ENCODE assay signal across 8 cellular contexts in genomic region chr2:20962939-20963543, GRCh38.
DNase-seq lines count a peak whose midpoint lies in the region; ATAC-seq and TF ChIP-seq lines count a peak whose summit lies in the region.

No MANE protein-coding gene starts in this region.

- H3K9ac ChIP-seq in smooth muscle cell (ENCODE audit: low read depth), result no peak overlapping the region

- in situ Hi-C loops in astrocyte of the spinal cord (cut with HindIII; ENCODE audit: low sequenced_read_pairs), result no loop called here

- peaks cover 38% of the 10 kb centered on the region for H3K27me3 ChIP-seq in smooth muscle cell (ENCODE audit: low read depth)

- WGBS in smooth muscle cell (ENCODE audit: low lambda C conversion rate), result 42% methylated on average over 5 of the region's 5 CpGs

- H3K4me2 ChIP-seq in smooth muscle cell, result no peak overlapping the region

- H3K4me1 ChIP-seq in smooth muscle cell (ENCODE audit: low read depth), result no peaks in the 10 kb centered on the region

- TF ChIP-seq CTCF in HFF-Myc (IDR thresholded peaks at IDR 0.05; ENCODE audit: low read depth, low read length, missing control alignments) (peak; percentile 88), astrocyte of the spinal cord (IDR thresholded peaks at IDR 0.05; ENCODE audit: low read depth, low read length) (peak; percentile 90), smooth muscle cell (IDR thresholded peaks at IDR 0.05; ENCODE audit: borderline replicate concordance, insufficient read depth, poor library complexity, severe bottlenecking) (peak; percentile 93)

- H3K36me3 ChIP-seq in smooth muscle cell (ENCODE audit: low read depth), result no peaks in the 10 kb centered on the region

- no peak for ATAC-seq in GM18870 (IDR thresholded peaks at IDR 0.05; ENCODE audit: unreplicated experiment)

- H2AFZ ChIP-seq in smooth muscle cell (ENCODE audit: low read depth), result no peak overlapping the region

- H3K27ac ChIP-seq in smooth muscle cell (ENCODE audit: low read depth), result no peak overlapping the region

- H3F3A ChIP-seq in smooth muscle cell (ENCODE audit: low read depth), result no peaks in the 10 kb centered on the region

- DNase-seq in GM04504 (ENCODE audit: low read depth) (peak; percentile 24), HFF-Myc (ENCODE audit: extremely low read depth, low read depth) (peak; percentile 44), NCI-H1417 (lab: John Stamatoyannopoulos, UW) (peak; percentile 40 to 82 (median 80)), T-helper 22 cell (ENCODE audit: low read depth) (peak; percentile 11), astrocyte of the spinal cord (ENCODE audit: low read depth, low spot score) (peak; percentile 52), hypothalamus (lab: John Stamatoyannopoulos, UW) (peak in 46 of 51 donors; percentile 1 to 75 (median 28)), smooth muscle cell (lab: John Stamatoyannopoulos, UW; ENCODE audit: unreplicated experiment) (peak; percentile 28)

- no peaks in the 10 kb centered on the region for H4K20me1 ChIP-seq in smooth muscle cell (ENCODE audit: low read depth)

- H3K9me3 ChIP-seq in smooth muscle cell (replicated peaks; ENCODE audit: low read depth), result no peaks in the 10 kb centered on the region

- H3K79me2 ChIP-seq in smooth muscle cell (ENCODE audit: low read depth), result no peaks in the 10 kb centered on the region

- H3K4me3 ChIP-seq in HFF-Myc (replicated peaks; ENCODE audit: low read depth, low read length), result no peak overlapping the region
- H3K4me3 ChIP-seq in astrocyte of the spinal cord (ENCODE audit: low read depth, low read length), result no peak overlapping the region
- H3K4me3 ChIP-seq in smooth muscle cell, result no peak overlapping the region

Comparison
In these comparisons a context has a peak if more than half of its experiments do, and no peak if none do; other contexts are left out.
1. DNase-seq: peak in every context shown above with its lines; median percentile 80 in NCI-H1417; 52 in astrocyte of the spinal cord; 44 in HFF-Myc; 28 in hypothalamus; 28 in smooth muscle cell; 24 in GM04504; 11 in T-helper 22 cell.